Comparison of ENCODE assay signal across 9 cellular contexts in the genomic region with DNA sequence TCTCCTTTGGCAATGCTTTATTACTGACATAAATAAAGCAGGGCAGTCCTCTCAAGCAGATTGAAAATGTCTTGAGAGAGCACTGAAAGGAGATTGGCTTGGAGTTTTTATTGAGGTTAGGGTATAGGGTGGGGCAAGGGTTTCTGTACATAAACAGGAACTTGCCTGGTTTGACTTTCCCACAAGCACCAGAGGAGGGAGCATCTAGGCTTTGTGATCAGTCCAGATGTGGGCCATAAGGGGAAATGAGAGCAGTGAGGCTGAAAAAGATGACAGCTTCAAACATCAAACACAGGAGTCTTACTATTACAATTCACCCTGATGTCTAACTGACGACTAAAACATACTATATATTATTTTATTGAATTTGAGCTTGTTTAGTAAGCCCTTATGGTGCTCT.
DNase-seq lines count a peak whose midpoint lies in the region; ATAC-seq and TF ChIP-seq lines count a peak whose summit lies in the region.
"Had no signal": no experiment of that assay in that cellular context is flagged by ENCODE, and none has a peak within 500 bp of the region (broad histone marks: within the 10 kb centered on the region; RNA-seq: fewer than 3 reads in every experiment).

No MANE protein-coding gene starts in this region.

- H3K4me3 ChIP-seq in GM12865 (ENCODE audit: low read depth, low read length) (no peak overlapping the region), HL-60 (replicated peaks; ENCODE audit: insufficient read depth, low read length) (no peak overlapping the region), ovary (no peak overlapping the region), upper lobe of right lung (no peak overlapping the region)

- H3K36me3 Mint-ChIP-seq in activated naive CD4-positive, alpha-beta T cell treated with anti-CD3 and anti-CD28 coated beads, Interleukin-2, amount 50 U/mL, for 72 hours = no peaks in the 10 kb centered on the region

- 31 to 83% (median 34%) methylated on average over 1 of the region's 1 CpG for WGBS in ovary, 3 donors

- no peaks in the 10 kb centered on the region for H3K9me3 ChIP-seq in ovary
- no peaks in the 10 kb centered on the region for H3K9me3 ChIP-seq in upper lobe of right lung

- no peak overlapping the region for H3K27ac Mint-ChIP-seq in activated naive CD4-positive, alpha-beta T cell treated with anti-CD3 and anti-CD28 coated beads, Interleukin-2, amount 50 U/mL, for 72 hours

- TF ChIP-seq EP300 in ovary (IDR thresholded peaks at IDR 0.05) = no peak

- H3K27ac ChIP-seq in HL-60 (replicated peaks) (no peak overlapping the region), ovary (no peak overlapping the region), upper lobe of right lung (no peak overlapping the region)

- H3K27me3 ChIP-seq in HL-60 (ENCODE audit: insufficient read depth, poor library complexity, severe bottlenecking) (peaks cover 12% of the 10 kb centered on the region), ovary (no peaks in the 10 kb centered on the region), upper lobe of right lung (no peaks in the 10 kb centered on the region)

- peaks cover 3 to 7% of the 10 kb centered on the region in 2 donors for H3K9me3 Mint-ChIP-seq in activated naive CD4-positive, alpha-beta T cell treated with anti-CD3 and anti-CD28 coated beads, Interleukin-2, amount 50 U/mL, for 72 hours

- no peak for TF ChIP-seq POLR2A in ovary (IDR thresholded peaks at IDR 0.05)

- TF ChIP-seq CTCF in GM12865 (IDR thresholded peaks at IDR 0.05; ENCODE audit: insufficient read depth, low read depth, low read length, missing control alignments) = peak; percentile 43
- TF ChIP-seq CTCF in GM20000 (IDR thresholded peaks at IDR 0.05; ENCODE audit: extremely low read depth, missing control alignments) = peak; percentile 34
- TF ChIP-seq CTCF in HL-60 (IDR thresholded peaks at IDR 0.05; ENCODE audit: insufficient read depth, low read length) = peak; percentile 31
- TF ChIP-seq CTCF in ovary (IDR thresholded peaks at IDR 0.05) = no peak
- TF ChIP-seq CTCF in upper lobe of right lung (IDR thresholded peaks at IDR 0.05) = no peak

- peak; percentile 34 to 63 for ATAC-seq in activated naive CD4-positive, alpha-beta T cell treated with anti-CD3 and anti-CD28 coated beads, Interleukin-2, amount 50 U/mL, for 72 hours
- no peak for ATAC-seq in upper lobe of right lung

- no peaks in the 10 kb centered on the region for H3K4me1 ChIP-seq in ovary (ENCODE audit: insufficient read depth)
- no peaks in the 10 kb centered on the region for H3K4me1 ChIP-seq in upper lobe of right lung

- intact Hi-C loops in ovary (cut with DNase I) (no loop called here), upper lobe of right lung (cut with DNase I) (no loop called here)

- H3K36me3 ChIP-seq in ovary (no peaks in the 10 kb centered on the region), upper lobe of right lung (no peaks in the 10 kb centered on the region)

- DNase-seq in GM12865 (ENCODE audit: low read depth) = peak; percentile 85
- DNase-seq in GM20000 (ENCODE audit: low spot score) = peak; percentile 56
- peak in 1 of 2 experiments; percentile 65 for DNase-seq in HL-60 (ENCODE audit: low read depth in 1 of 2, low spot score in 1 of 2)
- DNase-seq in activated naive CD4-positive, alpha-beta T cell treated with anti-CD3 and anti-CD28 coated beads, Interleukin-2, amount 50 U/mL, for 72 hours (ENCODE audit: low spot score in 2 of 2) = no peak
- DNase-seq in DMS153 treated with DMSO at 0.1 percent for 48 hours (lab: John Stamatoyannopoulos, UW; ENCODE audit: unreplicated experiment) = no peak
- DNase-seq in ovary = no peak
- no peak for DNase-seq in upper lobe of right lung
- DNase-seq in H4 (ENCODE audit: low spot score) = no peak
- DNase-seq: activated gamma-delta T cell treated with Interleukin-2 at 50 U/mL for 16 hours had no signal

Comparison
In these comparisons a context has a peak if more than half of its experiments do, and no peak if none do; other contexts are left out.
1. DNase-seq: peak in GM12865 (single experiment) and GM20000 (single experiment); none in activated naive CD4-positive, alpha-beta T cell treated with anti-CD3 and anti-CD28 coated beads, Interleukin-2, amount 50 U/mL, for 72 hours (0 of 2), DMS153 treated with DMSO at 0.1 percent for 48 hours (single experiment), ovary (0 of 5), upper lobe of right lung (single experiment) and H4 (single experiment).
2. CTCF ChIP-seq: peak in GM12865 (single experiment), GM20000 (single experiment) and HL-60 (single experiment); none in ovary (0 of 3) and upper lobe of right lung (single experiment).